In genomic region chr7:33744293-33744692, GRCh38 we compare ENCODE assay signal across 1 cellular context.
TF ChIP-seq lines count a peak whose summit lies in the region.

No MANE protein-coding gene starts in this region.

TF ChIP-seq in GM12878, 131 proteins besides CTCF, POLR2A, EP300 and RAD21 (continued from another document):
- TF ChIP-seq CUX1 (IDR thresholded peaks at IDR 0.05; ENCODE audit: insufficient replicate concordance, low read depth, low read length), result no peak
